ENCODE assay signal across 1 cellular context in genomic region chr17:17983776-17984175, GRCh38.
TF ChIP-seq lines count a peak whose summit lies in the region.

No MANE protein-coding gene starts in this region.

TF ChIP-seq in HepG2, 621 proteins besides CTCF, POLR2A, EP300 and RAD21:
- TF ChIP-seq REPIN1 (CRISPR knock-in tag; IDR thresholded peaks at IDR 0.05; ENCODE audit: borderline replicate concordance, low read depth) (no peak), AFF4 (CRISPR knock-in tag; IDR thresholded peaks at IDR 0.05) (no peak), SMAD1 (CRISPR knock-in tag; IDR thresholded peaks at IDR 0.05; ENCODE audit: borderline replicate concordance, low read depth) (no peak), ZC3H4 (CRISPR knock-in tag; IDR thresholded peaks at IDR 0.05; ENCODE audit: borderline replicate concordance) (no peak), ZFP41 (CRISPR knock-in tag; IDR thresholded peaks at IDR 0.05; ENCODE audit: borderline replicate concordance) (no peak)
